In the genomic region with DNA sequence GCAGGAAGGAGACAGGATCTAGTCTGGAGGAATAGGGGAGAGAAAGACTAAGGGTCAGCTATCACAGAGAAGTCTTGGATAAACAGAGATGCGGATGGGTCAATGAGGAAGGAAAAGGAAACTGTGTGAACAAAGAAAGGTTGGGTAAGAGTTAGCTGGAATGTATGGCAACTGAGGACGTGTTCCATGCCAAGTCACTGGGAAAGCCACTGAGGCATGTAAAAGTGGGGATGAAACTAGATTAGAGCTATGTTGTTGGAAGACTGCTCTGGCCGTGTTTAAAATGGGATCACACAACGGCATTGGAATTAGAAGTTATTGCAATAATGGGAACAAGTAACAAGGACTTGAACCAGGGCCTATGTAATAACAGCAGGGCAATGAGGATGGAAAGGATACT, we compare ENCODE assay signal across 25 cellular contexts.
"Had no signal": no experiment of that assay in that cellular context is flagged by ENCODE, and none has a peak within 500 bp of the region (broad histone marks: within the 10 kb centered on the region; RNA-seq: fewer than 3 reads in every experiment).

No MANE protein-coding gene starts in this region.

- H3K36me3 Mint-ChIP-seq: activated naive CD4-positive, alpha-beta T cell treated with anti-CD3 and anti-CD28 coated beads, Interleukin-2, amount 10 ng/mL, durations not matched to agents 7 days and 5 days; memory B cell; natural killer cell treated with Interleukin-12 subunit alpha and Interleukin-12 subunit beta and Interleukin-15 and Interleukin-18, amount 100 ng/mL, for 72 hours; stimulated activated effector memory CD8-positive, alpha-beta T cell treated with anti-CD3 and anti-CD28 coated beads, Interleukin-12 subunit alpha, Interleukin-12 subunit beta, amount 100 ng/mL, for 72 hours had no signal

- H3K9me3 Mint-ChIP-seq: activated B cell treated with CpG ODN at 0.5 μM for 24 hours; activated naive CD4-positive, alpha-beta T cell treated with anti-CD3 and anti-CD28 coated beads, Interleukin-2, amount 10 ng/mL, durations not matched to agents 7 days and 5 days; activated T-cell treated with anti-CD3 and anti-CD28 coated beads, Interleukin-2, amount 50 U/mL, for 72 hours; memory B cell; natural killer cell treated with Interleukin-12 subunit alpha and Interleukin-12 subunit beta and Interleukin-15 and Interleukin-18, amount 100 ng/mL, for 72 hours; stimulated activated effector memory CD8-positive, alpha-beta T cell treated with anti-CD3 and anti-CD28 coated beads, Interleukin-12 subunit alpha, Interleukin-12 subunit beta, amount 100 ng/mL, for 72 hours; stimulated activated naive CD8-positive, alpha-beta T cell treated with anti-CD3 and anti-CD28 coated beads, Interleukin-15, amount 100 ng/mL, for 72 hours; T-helper 1 cell treated with Interleukin-12 subunit alpha and Interleukin-12 subunit beta and Interleukin-4 antibody, amounts not matched to agents 30 μg/mL and 1 μg/mL, for 36 hours had no signal

- H3K4me1 Mint-ChIP-seq: stimulated activated naive CD8-positive, alpha-beta T cell treated with anti-CD3 and anti-CD28 coated beads, Interleukin-15, amount 100 ng/mL, for 72 hours had no signal

- H3K27ac Mint-ChIP-seq: activated B cell treated with CpG ODN at 0.5 μM for 24 hours; activated CD4-positive, alpha-beta T cell treated with anti-CD3 and anti-CD28 coated beads for 36 hours; activated naive CD4-positive, alpha-beta T cell treated with anti-CD3 and anti-CD28 coated beads, Interleukin-2, amount 10 ng/mL, durations not matched to agents 7 days and 5 days; activated T-cell treated with anti-CD3 and anti-CD28 coated beads, Interleukin-2, amount 50 U/mL, for 72 hours; memory B cell; natural killer cell treated with Interleukin-12 subunit alpha and Interleukin-12 subunit beta and Interleukin-15 and Interleukin-18, amount 100 ng/mL, for 72 hours; stimulated activated effector memory CD8-positive, alpha-beta T cell treated with anti-CD3 and anti-CD28 coated beads, Interleukin-12 subunit alpha, Interleukin-12 subunit beta, amount 100 ng/mL, for 72 hours; stimulated activated naive CD8-positive, alpha-beta T cell treated with anti-CD3 and anti-CD28 coated beads, Interleukin-15, amount 100 ng/mL, for 72 hours; T-helper 1 cell treated with Interleukin-12 subunit alpha and Interleukin-12 subunit beta and Interleukin-4 antibody, amounts not matched to agents 30 μg/mL and 1 μg/mL, for 36 hours had no signal

- H3K27me3 Mint-ChIP-seq: activated B cell treated with CpG ODN at 0.5 μM for 24 hours; activated CD4-positive, alpha-beta T cell treated with anti-CD3 and anti-CD28 coated beads for 36 hours; memory B cell; natural killer cell treated with Interleukin-12 subunit alpha and Interleukin-12 subunit beta and Interleukin-15 and Interleukin-18, amount 100 ng/mL, for 72 hours; stimulated activated naive CD8-positive, alpha-beta T cell treated with anti-CD3 and anti-CD28 coated beads, Interleukin-15, amount 100 ng/mL, for 72 hours had no signal

- H3K9me3 ChIP-seq: body of pancreas, esophagus muscularis mucosa, pancreas, right lobe of liver, transverse colon, vagina had no signal

- ATAC-seq: activated CD4-positive, alpha-beta T cell treated with anti-CD3 and anti-CD28 coated beads for 36 hours; activated T-cell treated with anti-CD3 and anti-CD28 coated beads, Interleukin-2, amount 50 U/mL, for 72 hours; body of pancreas; foreskin keratinocyte; left cardiac atrium; natural killer cell treated with Interleukin-12 subunit alpha and Interleukin-12 subunit beta and Interleukin-15 and Interleukin-18, amount 100 ng/mL, for 72 hours; pancreas; right lobe of liver; stimulated activated effector memory CD8-positive, alpha-beta T cell treated with anti-CD3 and anti-CD28 coated beads, Interleukin-12 subunit alpha, Interleukin-12 subunit beta, amount 100 ng/mL, for 72 hours; stimulated activated naive CD8-positive, alpha-beta T cell treated with anti-CD3 and anti-CD28 coated beads, Interleukin-15, amount 100 ng/mL, for 72 hours had no signal

- H3K27me3 ChIP-seq: body of pancreas, esophagus muscularis mucosa, foreskin keratinocyte, pancreas, right lobe of liver, transverse colon, vagina had no signal

- H3K4me3 Mint-ChIP-seq: activated B cell treated with CpG ODN at 0.5 μM for 24 hours; activated CD4-positive, alpha-beta T cell treated with anti-CD3 and anti-CD28 coated beads for 36 hours; activated naive CD4-positive, alpha-beta T cell treated with anti-CD3 and anti-CD28 coated beads, Interleukin-2, amount 10 ng/mL, durations not matched to agents 7 days and 5 days; activated T-cell treated with anti-CD3 and anti-CD28 coated beads, Interleukin-2, amount 50 U/mL, for 72 hours; memory B cell; natural killer cell treated with Interleukin-12 subunit alpha and Interleukin-12 subunit beta and Interleukin-15 and Interleukin-18, amount 100 ng/mL, for 72 hours; stimulated activated effector memory CD8-positive, alpha-beta T cell treated with anti-CD3 and anti-CD28 coated beads, Interleukin-12 subunit alpha, Interleukin-12 subunit beta, amount 100 ng/mL, for 72 hours; stimulated activated naive CD8-positive, alpha-beta T cell treated with anti-CD3 and anti-CD28 coated beads, Interleukin-15, amount 100 ng/mL, for 72 hours; T-helper 1 cell treated with Interleukin-12 subunit alpha and Interleukin-12 subunit beta and Interleukin-4 antibody, amounts not matched to agents 30 μg/mL and 1 μg/mL, for 36 hours had no signal

- DNase-seq: activated B cell treated with CpG ODN at 0.5 μM for 24 hours; activated CD4-positive, alpha-beta T cell treated with anti-CD3 and anti-CD28 coated beads for 36 hours; activated CD4-positive, alpha-beta T cell treated with anti-CD3 and anti-CD28 coated beads, Interleukin-2, amount 50 U/mL, for 48 hours; activated effector memory CD4-positive, alpha-beta T cell treated with anti-CD3 and anti-CD28 coated beads, Interleukin-2, amount 50 U/mL, for 16 hours; activated naive CD4-positive, alpha-beta T cell treated with anti-CD3 and anti-CD28 coated beads, Interleukin-2, amount 10 ng/mL, durations not matched to agents 7 days and 5 days; activated T-cell treated with anti-CD3 and anti-CD28 coated beads, Interleukin-2, amount 50 U/mL, for 72 hours; body of pancreas; dermis blood vessel endothelial cell; effector CD8-positive, alpha-beta T cell; foreskin keratinocyte; hypothalamus; left cardiac atrium; pancreas; right lobe of liver; small intestine; stimulated activated CD4-positive, alpha-beta T cell treated with anti-CD3 and anti-CD28 coated beads, Interleukin-2, amount 100 ng/mL, for 24 hours; stimulated activated naive CD8-positive, alpha-beta T cell treated with anti-CD3 and anti-CD28 coated beads, Interleukin-15, amount 100 ng/mL, for 72 hours; T1000; transverse colon had no signal

- H3K4me3 ChIP-seq: body of pancreas, esophagus muscularis mucosa, pancreas, right lobe of liver, transverse colon, vagina had no signal

- H3K36me3 ChIP-seq: esophagus muscularis mucosa, pancreas, right lobe of liver, transverse colon, vagina had no signal

- H3K4me1 ChIP-seq: foreskin keratinocyte, pancreas, right lobe of liver, vagina had no signal
